ENCODE assay signal across 11 cellular contexts in the genomic region with DNA sequence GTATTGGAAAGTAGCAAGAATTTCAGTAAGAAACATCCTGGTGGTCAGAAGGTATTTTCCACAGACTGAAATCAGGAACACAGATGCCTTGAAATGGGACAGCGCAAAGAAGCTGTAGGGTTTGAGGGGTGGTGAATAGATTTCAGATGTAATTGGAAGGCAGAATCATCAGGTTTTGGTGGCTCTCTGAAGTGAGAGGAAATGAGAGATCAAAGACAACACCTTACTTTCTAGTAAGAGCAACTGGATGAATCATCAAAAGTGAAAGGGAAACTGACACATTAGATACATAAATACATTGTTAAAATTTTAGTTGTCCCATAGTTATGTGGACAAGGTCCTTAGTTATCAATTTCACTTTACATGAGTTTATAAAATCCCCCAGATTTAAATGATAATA.
A peak's percentile ranks its signal among the peaks of the same experiment; 100 is the strongest.
DNase-seq lines count a peak whose midpoint lies in the region; ATAC-seq and TF ChIP-seq lines count a peak whose summit lies in the region.
"Had no signal": no experiment of that assay in that cellular context is flagged by ENCODE, and none has a peak within 500 bp of the region (broad histone marks: within the 10 kb centered on the region; RNA-seq: fewer than 3 reads in every experiment).

No MANE protein-coding gene starts in this region.

- H3K27me3 ChIP-seq in dorsolateral prefrontal cortex = no peaks in the 10 kb centered on the region

- in situ Hi-C loops in GM13976 (cut with MboI; ENCODE audit: low sequenced_read_pairs, unreplicated experiment) (no loop called here), G401 (cut with HindIII; ENCODE audit: low sequenced_read_pairs) (no loop called here)

- no peak overlapping the region for H3K4me3 ChIP-seq in Jurkat, Clone E6-1 (ENCODE audit: low read length)
- no peak overlapping the region for H3K4me3 ChIP-seq in dorsolateral prefrontal cortex

- H3K27ac ChIP-seq in dorsolateral prefrontal cortex = no peak overlapping the region
- H3K27ac ChIP-seq in caudate nucleus (ENCODE audit: low read depth, low read length) = no peak overlapping the region

- ATAC-seq in GM19372 (IDR thresholded peaks at IDR 0.05; ENCODE audit: low read depth, unreplicated experiment) = peak; percentile 83
- ATAC-seq in HG02870 (IDR thresholded peaks at IDR 0.05; ENCODE audit: unreplicated experiment) = peak; percentile 91

- TF ChIP-seq CTCF in GM13976 (IDR thresholded peaks at IDR 0.05; ENCODE audit: borderline replicate concordance, control extremely low read depth, extremely low read depth, insufficient read depth, missing control alignments) (no peak), dorsolateral prefrontal cortex (IDR thresholded peaks at IDR 0.05 in 54 of 56, conservative IDR thresholded peaks at IDR 0.05 in 2 of 56; ENCODE audit: low read depth in 1 of 56, partially characterized antibody in 56 of 56) (no peak)

- intact Hi-C loops in dorsolateral prefrontal cortex (cut with DNase I) = no loop called here

- DNase-seq in GM13976 (ENCODE audit: low spot score) (peak; percentile 32), G401 (ENCODE audit: low spot score) (no peak), dorsolateral prefrontal cortex (no peak), caudate nucleus (lab: John Stamatoyannopoulos, UW) (no peak), NCI-H1417 treated with DMSO at 0.1 percent for 48 hours (lab: John Stamatoyannopoulos, UW) (no peak)
- DNase-seq in Jurkat, Clone E6-1 (ENCODE audit: low read depth, low spot score) = peak; percentile 63
- DNase-seq: activated effector memory CD4-positive, alpha-beta T cell treated with Interleukin-2 at 50 U/mL for 16 hours; COR-L47; NCI-H226 had no signal

Comparison
In these comparisons a context has a peak if more than half of its experiments do, and no peak if none do; other contexts are left out.
1. DNase-seq: peak in GM13976 (single experiment) and Jurkat, Clone E6-1 (single experiment); none in G401 (single experiment), dorsolateral prefrontal cortex (0 of 10), caudate nucleus (0 of 61) and NCI-H1417 treated with DMSO at 0.1 percent for 48 hours (single experiment).